In genomic region chr4:764405-765169, GRCh38 we compare ENCODE assay signal across 13 cellular contexts. TPM values are rescaled to one million over a fixed set of nuclear protein-coding genes. Genes with fewer than 3 reads are reported as not detected.
DNase-seq lines count a peak whose midpoint lies in the region; ATAC-seq and TF ChIP-seq lines count a peak whose summit lies in the region.
"Had no signal": no experiment of that assay in that cellular context is flagged by ENCODE, and none has a peak within 500 bp of the region (broad histone marks: within the 10 kb centered on the region; RNA-seq: fewer than 3 reads in every experiment).

No MANE protein-coding gene starts in this region.

- peak overlapping the region; percentile 52 for H3K27ac Mint-ChIP-seq in endodermal cell
- H3K27ac Mint-ChIP-seq in neural progenitor cell = no peak overlapping the region

- H3K4me3 ChIP-seq in endodermal cell (ENCODE audit: low read length) (no peak overlapping the region), neural progenitor cell (no peak overlapping the region), vagina (no peak overlapping the region)
- H3K4me3 ChIP-seq: body of pancreas, upper lobe of left lung had no signal

- in situ Hi-C loops in G401 (cut with HindIII; ENCODE audit: low sequenced_read_pairs) = loop anchor here (5.0 kb wide), 1 partner anchor 83 kb away; no protein-coding TSS in a partner anchor

- H3K27ac ChIP-seq in endodermal cell (ENCODE audit: low read depth, low read length) = no peak overlapping the region
- H3K27ac ChIP-seq in neural progenitor cell = no peak overlapping the region
- H3K27ac ChIP-seq in vagina = no peak overlapping the region

- H3K79me2 ChIP-seq in neural progenitor cell (ENCODE audit: low read depth) = peaks cover 24% of the 10 kb centered on the region

- H3K4me1 ChIP-seq in endodermal cell (ENCODE audit: control insufficient read depth, insufficient read depth, low read length) (no peaks in the 10 kb centered on the region), neural progenitor cell (no peaks in the 10 kb centered on the region), vagina (peaks cover 7% of the 10 kb centered on the region)
- H3K4me1 ChIP-seq: body of pancreas had no signal

- ATAC-seq in HG02798 (IDR thresholded peaks at IDR 0.05; ENCODE audit: poor library complexity, unreplicated experiment) = no peak
- ATAC-seq: body of pancreas had no signal

- H3F3A ChIP-seq in neural progenitor cell (ENCODE audit: low read depth) = peaks cover 68% of the 10 kb centered on the region

- H4K20me1 ChIP-seq in neural progenitor cell (ENCODE audit: low read depth) = peaks cover 25% of the 10 kb centered on the region

- DNase-seq in G401 (ENCODE audit: low spot score) (peak; percentile 2), endodermal cell (no peak), neural progenitor cell (ENCODE audit: low spot score) (no peak), vagina (ENCODE audit: extremely low spot score in 2 of 2) (no peak), retina (no peak)
- DNase-seq: activated CD4-positive, CD25-positive, alpha-beta regulatory T cell; body of pancreas; C1 segment of cervical spinal cord; foreskin melanocyte; midbrain; upper lobe of left lung had no signal

- H3K4me2 ChIP-seq in neural progenitor cell = no peak overlapping the region

- no peak for TF ChIP-seq CTCF in endodermal cell (conservative IDR thresholded peaks at IDR 0.05)
- no peak for TF ChIP-seq CTCF in neural progenitor cell (IDR thresholded peaks at IDR 0.05)
- TF ChIP-seq CTCF in vagina (IDR thresholded peaks at IDR 0.05) = no peak

- H3K9me3 Mint-ChIP-seq in endodermal cell (peaks cover 11% of the 10 kb centered on the region), neural progenitor cell (peaks cover 41% of the 10 kb centered on the region)

- H2AFZ ChIP-seq in neural progenitor cell (replicated peaks) = no peak overlapping the region

- H3K27me3 Mint-ChIP-seq in endodermal cell (ENCODE audit: insufficient read depth) (no peaks in the 10 kb centered on the region), neural progenitor cell (ENCODE audit: insufficient read depth, low read depth) (peaks cover 29% of the 10 kb centered on the region)

- H3K36me3 ChIP-seq in endodermal cell (ENCODE audit: control insufficient read depth, insufficient read depth, low read length) (peaks cover 70% of the 10 kb centered on the region), neural progenitor cell (peaks cover 14% of the 10 kb centered on the region), vagina (peaks cover 0 to 76% of the 10 kb centered on the region in 2 donors)

- H3K9me3 ChIP-seq in endodermal cell (ENCODE audit: control insufficient read depth, low read length) (peaks cover 6% of the 10 kb centered on the region), neural progenitor cell (ENCODE audit: low read depth) (no peaks in the 10 kb centered on the region), vagina (no peaks in the 10 kb centered on the region)
- H3K9me3 ChIP-seq: upper lobe of left lung had no signal

- 92 to 100% methylated on average over 11 to 16 of the region's 16 CpGs for WGBS in endodermal cell (ENCODE audit: insufficient coverage in 1 of 2, insufficient read length in 1 of 2), 2 experiments

- H3K36me3 Mint-ChIP-seq in endodermal cell (ENCODE audit: low read depth) (peaks cover 84% of the 10 kb centered on the region), neural progenitor cell (peaks cover 74% of the 10 kb centered on the region)

- no peaks in the 10 kb centered on the region for H3K27me3 ChIP-seq in endodermal cell (ENCODE audit: control insufficient read depth, insufficient read depth, low read length, poor library complexity, severe bottlenecking)
- no peaks in the 10 kb centered on the region for H3K27me3 ChIP-seq in neural progenitor cell
- H3K27me3 ChIP-seq in vagina = no peaks in the 10 kb centered on the region
- H3K27me3 ChIP-seq: body of pancreas, upper lobe of left lung had no signal

- intact Hi-C loops in vagina (cut with DNase I) = no loop called here

- no peak overlapping the region for H3K4me3 Mint-ChIP-seq in endodermal cell
- peak overlapping the region; percentile 53 for H3K4me3 Mint-ChIP-seq in neural progenitor cell

- H3K9ac ChIP-seq in endodermal cell (ENCODE audit: extremely low read depth, low read length, poor library complexity, severe bottlenecking) (no peak overlapping the region), neural progenitor cell (no peak overlapping the region)

- no peak for TF ChIP-seq POLR2A in vagina (IDR thresholded peaks at IDR 0.05)

- H3K4me1 Mint-ChIP-seq in endodermal cell = peaks cover 9% of the 10 kb centered on the region
- peaks cover 9% of the 10 kb centered on the region for H3K4me1 Mint-ChIP-seq in neural progenitor cell

TF ChIP-seq in PFSK-1, 5 proteins besides CTCF, POLR2A, EP300 and RAD21:
- no peak for TF ChIP-seq SIN3A (IDR thresholded peaks at IDR 0.05; ENCODE audit: borderline replicate concordance, insufficient read depth, low read length)
- TF ChIP-seq REST (IDR thresholded peaks at IDR 0.05; ENCODE audit: insufficient read depth in 1 of 2, low read depth in 2 of 2, low read length in 2 of 2) = no peak
- peak; percentile 59; the same call in 1 of the 2 replicates for TF ChIP-seq POLR2AphosphoS5 (IDR thresholded peaks at IDR 0.05; ENCODE audit: low read depth, low read length)

RNA-seq across cellular contexts. Expression of gene PCGF3, which starts 59.0 kb away (rescaled TPM):
- total RNA-seq in G401 (2014; rRNA removed; shearing (Covaris generic)) = 27.1 and 34.1 TPM in 2 replicates
- polyA plus RNA-seq in PFSK-1 (2012; ENCODE audit: insufficient read length, low read depth) = 63.5 TPM
- total RNA-seq in endodermal cell (10 to 100 TPM; 53.1 to 64.0 TPM), neural progenitor cell (ENCODE audit: low replicate concordance) (44.7 and 59.1 TPM in 2 replicates), vagina (64.8 TPM)
- 64.4 TPM for polyA plus RNA-seq in endodermal cell (2013, experiment 1 of 2)
- 55.3 TPM for polyA plus RNA-seq in endodermal cell (2013, experiment 2 of 2)
